1 cellular context compared by ENCODE assay signal in the genomic region with DNA sequence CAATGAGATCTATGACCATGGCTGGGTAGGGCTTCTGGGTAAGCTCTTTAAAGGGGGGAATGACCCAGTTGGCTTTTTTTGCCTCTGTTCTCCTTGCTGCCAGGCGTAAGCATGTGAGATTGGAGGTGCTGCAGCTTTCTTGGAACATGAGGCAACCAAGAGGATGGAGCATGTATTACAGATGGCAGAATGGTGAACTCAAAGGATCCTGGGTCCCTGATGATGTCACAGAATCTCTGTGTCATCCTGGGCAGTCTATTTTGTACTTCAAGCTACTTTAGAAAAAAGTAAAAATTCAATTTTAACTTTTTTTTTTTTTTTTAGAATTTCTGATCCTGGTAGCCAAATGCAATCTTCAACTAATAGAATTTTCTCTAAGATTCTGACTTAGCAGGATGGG.
TF ChIP-seq lines count a peak whose summit lies in the region.

No MANE protein-coding gene starts in this region.

TF ChIP-seq in K562, 482 proteins besides CTCF, POLR2A, EP300 and RAD21:
- TF ChIP-seq ZBTB8A (IDR thresholded peaks at IDR 0.05; ENCODE audit: partially characterized antibody) (no peak), FOS (IDR thresholded peaks at IDR 0.05; ENCODE audit: extremely low read depth, insufficient read length) (no peak), CREM (IDR thresholded peaks at IDR 0.05; ENCODE audit: low read depth) (0 out of 2 replicates have a peak, but pooled peaks have one; percentile 20)
